Comparison of ENCODE assay signal across 7 cellular contexts in the genomic region with DNA sequence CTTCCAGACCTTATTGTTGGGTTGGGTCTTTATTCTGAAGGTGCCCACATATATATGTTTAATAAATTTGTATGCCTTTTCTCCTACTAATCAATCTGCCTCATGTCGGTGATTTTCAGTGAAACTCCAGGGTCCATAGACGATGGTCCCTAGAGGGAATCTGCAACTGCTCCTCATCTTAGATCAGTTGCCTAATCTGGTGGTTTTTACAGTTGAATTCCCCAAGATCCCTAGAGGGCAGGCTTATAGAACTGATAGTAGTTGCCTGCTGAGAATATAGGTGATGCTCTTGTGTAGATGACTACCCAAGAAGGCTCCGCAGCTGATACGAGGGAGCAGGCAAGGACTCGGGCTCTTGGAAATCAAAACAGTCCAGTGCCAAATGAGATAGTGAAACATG.
"Had no signal": no experiment of that assay in that cellular context is flagged by ENCODE, and none has a peak within 500 bp of the region (broad histone marks: within the 10 kb centered on the region; RNA-seq: fewer than 3 reads in every experiment).

No MANE protein-coding gene starts in this region.

- ATAC-seq: HepG2, K562 had no signal

- H3K27ac ChIP-seq: HL-60, KMS-11 had no signal

- DNase-seq: IMR-90, KBM-7, KG1 had no signal

- H3K9ac ChIP-seq: KMS-11 had no signal

- H3K4me3 ChIP-seq: K562 had no signal

- H3K4me2 ChIP-seq: KMS-11 had no signal
